Comparison of ENCODE assay signal across 8 cellular contexts in the genomic region with DNA sequence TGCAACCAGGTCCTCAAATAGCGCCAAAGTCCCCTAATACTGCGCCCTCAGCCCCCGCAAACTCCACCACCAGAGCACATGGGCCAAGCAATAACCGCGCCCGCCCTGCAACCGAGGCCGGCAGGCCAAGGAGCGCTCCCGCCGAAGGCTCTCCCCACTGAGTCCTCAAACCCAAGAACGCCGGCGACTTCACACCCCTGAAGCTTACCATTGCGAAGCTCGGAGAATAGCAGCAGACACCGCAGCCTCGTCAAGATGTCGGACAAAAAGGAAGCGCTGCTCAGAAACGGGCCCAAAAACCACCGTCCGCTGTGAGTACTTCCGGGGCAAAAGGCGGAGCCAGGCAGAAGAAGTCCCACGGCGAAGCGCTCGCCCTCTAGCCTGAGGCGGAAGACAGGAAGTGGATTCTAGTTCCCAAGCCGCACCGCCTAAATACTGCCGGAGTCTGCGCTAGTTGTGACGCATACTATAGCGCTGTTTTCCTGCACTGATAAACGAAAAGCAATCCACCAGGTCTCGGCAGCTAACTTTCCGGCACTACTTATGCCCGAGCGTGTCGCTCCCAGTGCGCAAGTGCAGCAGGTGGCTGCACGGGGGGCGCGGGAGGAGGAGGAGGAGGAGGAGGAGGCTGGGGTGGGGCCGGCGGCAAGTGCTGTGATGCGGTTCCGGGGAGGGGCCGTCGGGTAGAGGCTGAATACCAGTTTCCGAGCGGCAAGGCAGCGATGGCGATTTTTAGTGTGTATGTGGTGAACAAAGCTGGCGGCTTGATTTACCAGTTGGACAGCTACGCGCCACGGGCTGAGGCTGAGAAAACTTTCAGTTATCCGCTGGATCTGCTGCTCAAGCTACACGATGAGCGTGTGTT. TPM values are rescaled to one million over a fixed set of nuclear protein-coding genes. Genes with fewer than 3 reads are reported as not detected.
DNase-seq lines count a peak whose midpoint lies in the region; ATAC-seq and TF ChIP-seq lines count a peak whose summit lies in the region.

A gene (minus strand): TSS at position 270 of the 865 bp plus-strand sequence. CDS start 59 bp downstream, at position 211.
A gene with protein sequence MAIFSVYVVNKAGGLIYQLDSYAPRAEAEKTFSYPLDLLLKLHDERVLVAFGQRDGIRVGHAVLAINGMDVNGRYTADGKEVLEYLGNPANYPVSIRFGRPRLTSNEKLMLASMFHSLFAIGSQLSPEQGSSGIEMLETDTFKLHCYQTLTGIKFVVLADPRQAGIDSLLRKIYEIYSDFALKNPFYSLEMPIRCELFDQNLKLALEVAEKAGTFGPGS (plus strand): TSS at position 693 of the 865 bp plus-strand sequence. CDS start 30 bp downstream, at position 723.

- H3K4me3 Mint-ChIP-seq in activated CD4-positive, alpha-beta T cell treated with anti-CD3 and anti-CD28 coated beads, Interleukin-2, amount 10 ng/mL, durations not matched to agents 24 days and 14 days: peak within 1 kb of the TSS; percentile 100

- TF ChIP-seq CTCF in BJ (IDR thresholded peaks at IDR 0.05; ENCODE audit: insufficient read depth, low read depth, low read length) (no peak), coronary artery (IDR thresholded peaks at IDR 0.05) (no peak)

- peaks cover 12% of the 10 kb centered on the region for H3K36me3 ChIP-seq in BJ (ENCODE audit: control insufficient read depth, insufficient read depth, low read length)

- intact Hi-C loops in activated CD4-positive, alpha-beta T cell treated with anti-CD3 and anti-CD28 coated beads, Interleukin-2, amount 10 ng/mL, durations not matched to agents 24 days and 14 days (cut with micrococcal nuclease): loop anchor here (1.0 to 5.0 kb wide), 8 partner anchors 12 to 226 kb away; a partner anchor contains a TSS
- intact Hi-C loops in left colon (cut with DNase I, micrococcal nuclease): no loop called here

- H3K9me3 Mint-ChIP-seq in activated CD4-positive, alpha-beta T cell treated with anti-CD3 and anti-CD28 coated beads, Interleukin-2, amount 10 ng/mL, durations not matched to agents 24 days and 14 days: no peaks in the 10 kb centered on the region

- H3K27ac ChIP-seq in coronary artery: peak within 1 kb of the TSS; percentile 96 to 99

- peaks cover 35% of the 10 kb centered on the region for H3K4me1 Mint-ChIP-seq in activated CD4-positive, alpha-beta T cell treated with anti-CD3 and anti-CD28 coated beads, Interleukin-2, amount 10 ng/mL, durations not matched to agents 24 days and 14 days

- H3K36me3 Mint-ChIP-seq in activated CD4-positive, alpha-beta T cell treated with anti-CD3 and anti-CD28 coated beads, Interleukin-2, amount 10 ng/mL, durations not matched to agents 24 days and 14 days (ENCODE audit: low read depth): peaks cover 74% of the 10 kb centered on the region

- H3K27me3 Mint-ChIP-seq in activated CD4-positive, alpha-beta T cell treated with anti-CD3 and anti-CD28 coated beads, Interleukin-2, amount 10 ng/mL, durations not matched to agents 24 days and 14 days: no peaks in the 10 kb centered on the region

- H3K27ac Mint-ChIP-seq in activated CD4-positive, alpha-beta T cell treated with anti-CD3 and anti-CD28 coated beads, Interleukin-2, amount 10 ng/mL, durations not matched to agents 24 days and 14 days: peak within 1 kb of the TSS; percentile 99

- H3K4me3 ChIP-seq in BJ (ENCODE audit: low read depth, low read length): peak within 1 kb of the TSS; percentile 85
- H3K4me3 ChIP-seq in coronary artery: peak within 1 kb of the TSS; percentile 90

- ATAC-seq in GM19324 (IDR thresholded peaks at IDR 0.05; ENCODE audit: low FRiP score, unreplicated experiment): peak; percentile 88
- ATAC-seq in HG03469 (IDR thresholded peaks at IDR 0.05; ENCODE audit: unreplicated experiment): peak; percentile 72
- peak; percentile 85 for ATAC-seq in left colon

- CTCF ChIA-PET in BJ (lab: Yijun Ruan, JAX): interaction anchor here (0.7 to 3.4 kb wide), 4 partner anchors 12 to 329 kb away, joined by 3 to 13 read pairs (median 3); a partner anchor contains a TSS

- no peaks in the 10 kb centered on the region for H3K27me3 ChIP-seq in BJ (ENCODE audit: control insufficient read depth, insufficient read depth, low read length)

- DNase-seq in BJ (ENCODE audit: low read depth): peak; percentile 76
- DNase-seq in NCI-H526 treated with DMSO at 0.1 percent for 48 hours (lab: John Stamatoyannopoulos, UW): peak; percentile 100
- peak; percentile 98 for DNase-seq in activated CD4-positive, alpha-beta T cell treated with anti-CD3 and anti-CD28 coated beads, Interleukin-2, amount 10 ng/mL, durations not matched to agents 24 days and 14 days
- DNase-seq in coronary artery (ENCODE audit: low spot score): peak; percentile 96
- DNase-seq in left colon: peak; percentile 95 to 97
- peak; percentile 96 for DNase-seq in stimulated activated CD4-positive, alpha-beta T cell treated with anti-CD3 and anti-CD28 coated beads, Interleukin-1b, Interleukin-23, amount 100 ng/mL, for 48 hours

- POLR2A ChIA-PET in BJ (lab: Charles Lee): no interaction called here

RNA-seq across cellular contexts. Expression of the first gene that starts in this region (rescaled TPM):
- 351 and 799 TPM in 2 replicates for polyA plus RNA-seq in BJ (2011; rRNA removed)
- 30.1 and 37.8 TPM in 2 replicates for polyA minus RNA-seq in BJ (2011; rRNA and poly(A)+ RNA removed)
- total RNA-seq in activated CD4-positive, alpha-beta T cell treated with anti-CD3 and anti-CD28 coated beads, Interleukin-2, amount 10 ng/mL, durations not matched to agents 24 days and 14 days: 1,641 and 1,650 TPM in 2 replicates
- 100 to 1,000 TPM; 652 to 750 TPM for total RNA-seq in left colon

RNA-seq across cellular contexts. Expression of the second gene that starts in this region (rescaled TPM):
- polyA plus RNA-seq in BJ (2011; rRNA removed): 167 and 211 TPM in 2 replicates
- polyA minus RNA-seq in BJ (2011; rRNA and poly(A)+ RNA removed): 52.3 and 72.6 TPM in 2 replicates
- 141 and 151 TPM in 2 replicates for total RNA-seq in activated CD4-positive, alpha-beta T cell treated with anti-CD3 and anti-CD28 coated beads, Interleukin-2, amount 10 ng/mL, durations not matched to agents 24 days and 14 days
- 10 to 100 TPM; 65.1 to 72.8 TPM for total RNA-seq in left colon

Comparison
In these comparisons a context has a peak if more than half of its experiments do, and no peak if none do; other contexts are left out.
1. Peak in every context shown above with its lines: DNase-seq, ATAC-seq, H3K4me3 ChIP-seq and H3K27ac ChIP-seq.